Comparison of ENCODE assay signal across 24 cellular contexts in the genomic region with DNA sequence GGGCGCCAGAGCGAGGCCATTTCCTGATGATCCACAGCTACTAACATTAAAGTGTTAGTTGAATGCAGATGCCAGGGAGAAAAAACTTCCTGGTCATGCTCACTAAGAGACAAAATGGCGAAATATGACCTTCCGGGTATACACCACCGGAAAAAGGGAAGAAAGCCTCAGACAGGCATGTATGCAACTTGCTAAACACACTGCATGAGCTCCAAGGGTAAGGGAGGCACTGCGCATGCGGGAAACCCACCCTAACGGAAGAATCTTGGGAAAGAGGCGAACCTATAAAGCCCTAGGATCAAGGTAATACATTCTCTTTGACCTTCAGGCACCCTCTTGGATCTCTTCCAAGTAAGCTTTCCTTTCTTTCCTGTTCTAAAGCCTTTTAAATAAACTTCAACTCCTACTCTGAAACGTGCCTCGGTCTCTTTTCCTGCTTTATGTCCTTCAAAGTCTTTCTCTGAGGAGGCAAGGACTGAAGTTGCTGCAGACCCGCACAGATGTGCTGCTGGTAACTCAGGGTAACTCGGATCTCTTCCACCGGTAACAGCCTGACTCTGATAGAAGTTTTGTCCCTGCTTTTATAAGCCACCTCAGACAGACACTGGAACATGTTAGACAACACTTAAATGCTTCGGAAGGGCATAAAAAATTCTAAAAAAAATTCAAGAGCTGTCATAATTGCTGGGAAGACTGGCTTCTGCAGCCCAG.
DNase-seq lines count a peak whose midpoint lies in the region; ATAC-seq, FAIRE-seq and TF ChIP-seq lines count a peak whose summit lies in the region.
"Had no signal": no experiment of that assay in that cellular context is flagged by ENCODE, and none has a peak within 500 bp of the region (broad histone marks: within the 10 kb centered on the region; RNA-seq: fewer than 3 reads in every experiment).

No MANE protein-coding gene starts in this region.

- H4K20me1 ChIP-seq in GM23338 (replicated peaks; ENCODE audit: insufficient read depth), result no peaks in the 10 kb centered on the region

- H3K4me1 ChIP-seq in GM23338 (ENCODE audit: insufficient read depth) (peaks cover 29% of the 10 kb centered on the region), endodermal cell (ENCODE audit: control insufficient read depth, insufficient read depth, low read length) (no peaks in the 10 kb centered on the region)

- no peaks in the 10 kb centered on the region for H3F3A ChIP-seq in GM23338 (replicated peaks; ENCODE audit: low read depth)

- TF ChIP-seq CTCF in GM23338 (conservative IDR thresholded peaks at IDR 0.05; ENCODE audit: low read depth in 2 of 2) (no peak), endodermal cell (conservative IDR thresholded peaks at IDR 0.05) (no peak), nephron (IDR thresholded peaks at IDR 0.05; ENCODE audit: unreplicated experiment in 3 of 3) (no peak)

- H3K9me3 ChIP-seq in SK-N-MC (ENCODE audit: low read depth, low read length) (no peaks in the 10 kb centered on the region), endodermal cell (ENCODE audit: control insufficient read depth, low read length) (peaks cover 13% of the 10 kb centered on the region)
- H3K9me3 ChIP-seq: SK-N-SH had no signal

- no peaks in the 10 kb centered on the region for H3K79me2 ChIP-seq in GM23338 (replicated peaks; ENCODE audit: insufficient read depth)

- H3K9me2 ChIP-seq in GM23338 (ENCODE audit: insufficient read depth), result no peaks in the 10 kb centered on the region
- H3K9me2 ChIP-seq: SK-N-SH had no signal

- peak overlapping the region; percentile 82 for H3K27ac Mint-ChIP-seq in GM23338
- H3K27ac Mint-ChIP-seq in endodermal cell, result peak overlapping the region; percentile 54
- H3K27ac Mint-ChIP-seq in nephron, result peak overlapping the region in 2 of 3 experiments; percentile 10 to 69
- H3K27ac Mint-ChIP-seq: IgD-negative memory B cell had no signal

- no peak for FAIRE-seq in GM19239 (lab: Jason Lieb, UNC)
- FAIRE-seq: A204.1 had no signal

- H3K4me3 Mint-ChIP-seq in GM23338, result no peak overlapping the region
- H3K4me3 Mint-ChIP-seq in endodermal cell, result no peak overlapping the region
- no peak overlapping the region for H3K4me3 Mint-ChIP-seq in nephron
- H3K4me3 Mint-ChIP-seq: CD14-positive monocyte, IgD-negative memory B cell had no signal

- H3K4me3 ChIP-seq in GM23338 (no peak overlapping the region), SK-N-MC (no peak overlapping the region), endodermal cell (ENCODE audit: low read length) (no peak overlapping the region)
- H3K4me3 ChIP-seq: GM23248, PC-9 had no signal

- H2AFZ ChIP-seq in GM23338, result peak overlapping the region; percentile 64; the same call in 1 of the 2 replicates
- H2AFZ ChIP-seq: GM23248, PC-9 had no signal

- peak overlapping the region; percentile 46 for H3K9ac ChIP-seq in SK-N-MC (ENCODE audit: insufficient read length)
- H3K9ac ChIP-seq in endodermal cell (ENCODE audit: extremely low read depth, low read length, poor library complexity, severe bottlenecking), result no peak overlapping the region
- H3K9ac ChIP-seq: GM23248, SK-N-SH had no signal

- DNase-seq in GM23338 (ENCODE audit: low spot score) (no peak), SK-N-MC (ENCODE audit: low read depth, low spot score) (no peak), endodermal cell (no peak), cerebellar cortex (ENCODE audit: low spot score) (no peak), GM19239 (ENCODE audit: insufficient read length, low spot score) (no peak)
- DNase-seq: EL, GM23248, Karpas-422, NCI-H1694, NCI-H2081, NCI-H2171, NCI-H345, NCI-H526, PC-9, RPMI8226, SHP77 treated with DMSO at 0.1 percent for 48 hours, SK-N-SH had no signal

- H3K36me3 Mint-ChIP-seq in GM23338 (ENCODE audit: low read depth) (peaks cover 13% of the 10 kb centered on the region; the same call in 2 of the 3 replicates), endodermal cell (ENCODE audit: low read depth) (peaks cover 38% of the 10 kb centered on the region), nephron (ENCODE audit: low read depth) (peaks cover 17% of the 10 kb centered on the region)

- H3K4me2 ChIP-seq in GM23338, result no peak overlapping the region
- H3K4me2 ChIP-seq: PC-9, SK-N-SH had no signal

- H3K27ac ChIP-seq in GM23338 (ENCODE audit: low read depth) (no peak overlapping the region), SK-N-MC (peak overlapping the region; percentile 33; the same call in 1 of the 2 replicates), endodermal cell (ENCODE audit: low read depth, low read length) (no peak overlapping the region)
- H3K27ac ChIP-seq: GM23248, PC-9 had no signal

- no peaks in the 10 kb centered on the region for H3K9me3 Mint-ChIP-seq in GM23338
- no peaks in the 10 kb centered on the region for H3K9me3 Mint-ChIP-seq in endodermal cell
- H3K9me3 Mint-ChIP-seq in nephron, result no peaks in the 10 kb centered on the region
- H3K9me3 Mint-ChIP-seq: IgD-negative memory B cell had no signal

- H3K27me3 Mint-ChIP-seq in GM23338 (ENCODE audit: insufficient read depth, low read depth, poor library complexity) (no peaks in the 10 kb centered on the region), endodermal cell (ENCODE audit: insufficient read depth) (no peaks in the 10 kb centered on the region), nephron (ENCODE audit: low read depth) (no peaks in the 10 kb centered on the region)
- H3K27me3 Mint-ChIP-seq: IgD-negative memory B cell had no signal

- 92% methylated on average over 11 to 15 of the region's 15 CpGs for WGBS in endodermal cell (ENCODE audit: insufficient coverage in 1 of 2, insufficient read length in 1 of 2), 2 experiments

- peaks cover 30% of the 10 kb centered on the region for H3K4me1 Mint-ChIP-seq in GM23338
- H3K4me1 Mint-ChIP-seq in endodermal cell, result peaks cover 26% of the 10 kb centered on the region
- peaks cover 50% of the 10 kb centered on the region for H3K4me1 Mint-ChIP-seq in nephron

- peak; percentile 28; the same call in 1 of the 3 replicates for ATAC-seq in GM23338
- ATAC-seq in GM18502 (IDR thresholded peaks at IDR 0.05; ENCODE audit: poor library complexity, unreplicated experiment), result no peak
- no peak for ATAC-seq in GM19463 (IDR thresholded peaks at IDR 0.05; ENCODE audit: unreplicated experiment)
- ATAC-seq: HCT116 had no signal

- H3K36me3 ChIP-seq in GM23338 (ENCODE audit: insufficient read depth) (no peaks in the 10 kb centered on the region), SK-N-MC (ENCODE audit: insufficient read depth, low read length) (no peaks in the 10 kb centered on the region), endodermal cell (ENCODE audit: control insufficient read depth, insufficient read depth, low read length) (peaks cover 74% of the 10 kb centered on the region)

- H3K27me3 ChIP-seq in GM23338 (ENCODE audit: insufficient read depth) (no peaks in the 10 kb centered on the region), endodermal cell (ENCODE audit: control insufficient read depth, insufficient read depth, low read length, poor library complexity, severe bottlenecking) (no peaks in the 10 kb centered on the region)

TF ChIP-seq in GM23338, 12 proteins besides CTCF, POLR2A, EP300 and RAD21:
- TF ChIP-seq JUNB (IDR thresholded peaks at IDR 0.05; ENCODE audit: unreplicated experiment), result no peak
- TF ChIP-seq, protein P1, sequence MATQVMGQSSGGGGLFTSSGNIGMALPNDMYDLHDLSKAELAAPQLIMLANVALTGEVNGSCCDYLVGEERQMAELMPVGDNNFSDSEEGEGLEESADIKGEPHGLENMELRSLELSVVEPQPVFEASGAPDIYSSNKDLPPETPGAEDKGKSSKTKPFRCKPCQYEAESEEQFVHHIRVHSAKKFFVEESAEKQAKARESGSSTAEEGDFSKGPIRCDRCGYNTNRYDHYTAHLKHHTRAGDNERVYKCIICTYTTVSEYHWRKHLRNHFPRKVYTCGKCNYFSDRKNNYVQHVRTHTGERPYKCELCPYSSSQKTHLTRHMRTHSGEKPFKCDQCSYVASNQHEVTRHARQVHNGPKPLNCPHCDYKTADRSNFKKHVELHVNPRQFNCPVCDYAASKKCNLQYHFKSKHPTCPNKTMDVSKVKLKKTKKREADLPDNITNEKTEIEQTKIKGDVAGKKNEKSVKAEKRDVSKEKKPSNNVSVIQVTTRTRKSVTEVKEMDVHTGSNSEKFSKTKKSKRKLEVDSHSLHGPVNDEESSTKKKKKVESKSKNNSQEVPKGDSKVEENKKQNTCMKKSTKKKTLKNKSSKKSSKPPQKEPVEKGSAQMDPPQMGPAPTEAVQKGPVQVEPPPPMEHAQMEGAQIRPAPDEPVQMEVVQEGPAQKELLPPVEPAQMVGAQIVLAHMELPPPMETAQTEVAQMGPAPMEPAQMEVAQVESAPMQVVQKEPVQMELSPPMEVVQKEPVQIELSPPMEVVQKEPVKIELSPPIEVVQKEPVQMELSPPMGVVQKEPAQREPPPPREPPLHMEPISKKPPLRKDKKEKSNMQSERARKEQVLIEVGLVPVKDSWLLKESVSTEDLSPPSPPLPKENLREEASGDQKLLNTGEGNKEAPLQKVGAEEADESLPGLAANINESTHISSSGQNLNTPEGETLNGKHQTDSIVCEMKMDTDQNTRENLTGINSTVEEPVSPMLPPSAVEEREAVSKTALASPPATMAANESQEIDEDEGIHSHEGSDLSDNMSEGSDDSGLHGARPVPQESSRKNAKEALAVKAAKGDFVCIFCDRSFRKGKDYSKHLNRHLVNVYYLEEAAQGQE (IDR thresholded peaks at IDR 0.05; ENCODE audit: unreplicated experiment), result no peak
- TF ChIP-seq ZNF114 (CRISPR knock-in tag; IDR thresholded peaks at IDR 0.05), result no peak
- no peak for TF ChIP-seq NANOG (IDR thresholded peaks at IDR 0.05; ENCODE audit: borderline replicate concordance)
